In the genomic region with DNA sequence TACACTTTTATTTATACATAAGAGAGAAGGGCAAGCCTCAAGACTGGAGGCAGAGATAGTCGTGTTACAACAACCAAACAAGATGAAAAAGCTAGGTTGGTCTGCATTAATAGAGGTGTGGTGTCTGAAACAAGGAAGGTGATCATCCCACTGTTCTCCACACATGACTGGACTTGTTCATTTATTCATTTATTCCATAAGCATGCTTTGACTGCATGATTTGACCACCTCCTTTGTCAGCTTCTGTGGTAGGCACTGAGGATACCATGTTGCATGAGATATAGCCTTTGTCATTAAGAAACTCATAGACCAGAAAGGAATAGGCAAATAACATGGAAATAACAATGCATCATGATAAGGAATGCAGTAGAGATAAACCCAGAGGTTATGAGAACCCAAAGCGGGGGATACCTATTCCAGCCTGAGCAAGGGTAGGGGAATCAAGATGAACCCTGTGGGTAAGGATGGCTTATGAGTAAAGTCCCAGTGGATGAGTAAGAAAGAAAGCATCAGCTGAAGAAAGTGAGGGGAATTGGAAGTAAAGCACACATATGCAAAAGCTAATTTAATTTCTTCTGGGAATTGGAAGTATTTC, we compare ENCODE assay signal across 17 cellular contexts.
DNase-seq lines count a peak whose midpoint lies in the region; ATAC-seq, FAIRE-seq and TF ChIP-seq lines count a peak whose summit lies in the region.
"Had no signal": no experiment of that assay in that cellular context is flagged by ENCODE, and none has a peak within 500 bp of the region (broad histone marks: within the 10 kb centered on the region; RNA-seq: fewer than 3 reads in every experiment).

No MANE protein-coding gene starts in this region.

- peak overlapping the region; percentile 44 for H3K4me2 ChIP-seq in keratinocyte (ENCODE audit: control insufficient read depth, extremely low read depth, insufficient read depth, low read depth, low read length)

- H4K20me1 ChIP-seq in keratinocyte (ENCODE audit: control insufficient read depth, extremely low read depth, insufficient read depth, low read length), result no peaks in the 10 kb centered on the region

- no peaks in the 10 kb centered on the region for H3K9me3 ChIP-seq in keratinocyte (ENCODE audit: control insufficient read depth, low read depth, low read length)

- H3K27ac ChIP-seq in brain microvascular endothelial cell (peak overlapping the region; percentile 70), keratinocyte (ENCODE audit: control insufficient read depth, insufficient read depth, low read length) (peak overlapping the region; percentile 30)

- no peak for ATAC-seq in stimulated activated naive CD8-positive, alpha-beta T cell treated with anti-CD3 and anti-CD28 coated beads, Interleukin-15, Interleukin-2, amounts not matched to agents 100 U/mL and 50 U/mL, for 24 hours
- ATAC-seq in HG02852 (IDR thresholded peaks at IDR 0.05; ENCODE audit: unreplicated experiment), result no peak
- ATAC-seq: HepG2 had no signal

- no peak overlapping the region for H3K9ac ChIP-seq in keratinocyte (ENCODE audit: control insufficient read depth, extremely low read depth, insufficient read depth, low read length)

- dilution Hi-C loops in keratinocyte (cut with MboI; ENCODE audit: extremely low pct_ligation_motif_present, low sequenced_read_pairs), result no loop called here

- H3K27me3 ChIP-seq in brain microvascular endothelial cell (replicated peaks), result no peaks in the 10 kb centered on the region
- no peaks in the 10 kb centered on the region for H3K27me3 ChIP-seq in keratinocyte (ENCODE audit: control insufficient read depth, extremely low read depth, insufficient read depth, low read length)

- in situ Hi-C loops in brain microvascular endothelial cell (cut with HindIII; ENCODE audit: low pct_ligation_motif_present, low sequenced_read_pairs), result no loop called here

- H3K9me1 ChIP-seq in keratinocyte (ENCODE audit: control insufficient read depth, extremely low read depth, insufficient read depth, low read length), result no peaks in the 10 kb centered on the region

- DNase-seq in ELR (ENCODE audit: low read depth), result peak; percentile 72
- peak; percentile 82 for DNase-seq in M059J (ENCODE audit: low read depth)
- DNase-seq in brain microvascular endothelial cell, result peak; percentile 82
- DNase-seq in keratinocyte (ENCODE audit: low read depth, low spot score), result no peak
- DNase-seq in stimulated activated naive CD8-positive, alpha-beta T cell treated with anti-CD3 and anti-CD28 coated beads, Interleukin-15, Interleukin-2, amounts not matched to agents 100 U/mL and 50 U/mL, for 24 hours, result no peak
- no peak for DNase-seq in NAMALWA (ENCODE audit: low spot score)
- no peak for DNase-seq in mesenteric fat pad (ENCODE audit: low spot score)
- DNase-seq: C1 segment of cervical spinal cord, COR-L47, NCI-H1417, NCI-H2029, NCI-H524 treated with DMSO at 0.1 percent for 48 hours had no signal

- TF ChIP-seq CTCF in brain microvascular endothelial cell (IDR thresholded peaks at IDR 0.05; ENCODE audit: low read depth, low read length, missing control alignments), result no peak
- TF ChIP-seq CTCF in keratinocyte (optimal IDR thresholded peaks at IDR 0.05 in 1 of 3, IDR thresholded peaks at IDR 0.05 in 1 of 3, conservative IDR thresholded peaks at IDR 0.05 in 1 of 3; ENCODE audit: extremely low read depth in 1 of 3, insufficient read depth in 2 of 3, low read length in 3 of 3), result no peak

- H3K36me3 ChIP-seq in brain microvascular endothelial cell (replicated peaks) (no peaks in the 10 kb centered on the region), keratinocyte (ENCODE audit: control insufficient read depth in 2 of 2, extremely low read depth in 1 of 2, insufficient read depth in 2 of 2, low read length in 2 of 2) (no peaks in the 10 kb centered on the region)

- H3K4me3 ChIP-seq in brain microvascular endothelial cell (ENCODE audit: low read depth, low read length) (no peak overlapping the region), keratinocyte (ENCODE audit: control insufficient read depth in 2 of 3, extremely low read depth in 1 of 3, insufficient read depth in 2 of 3, low read depth in 1 of 3, low read length in 3 of 3) (no peak overlapping the region)

- peak overlapping the region; percentile 29 for H2AFZ ChIP-seq in keratinocyte (ENCODE audit: control insufficient read depth, low read length)

- H3K4me1 ChIP-seq in keratinocyte (ENCODE audit: control insufficient read depth, extremely low read depth, insufficient read depth, low read length), result peaks cover 26% of the 10 kb centered on the region

- no peaks in the 10 kb centered on the region for H3K79me2 ChIP-seq in keratinocyte (ENCODE audit: control insufficient read depth, insufficient read depth, low read length)

- peak; percentile 85 for FAIRE-seq in keratinocyte (lab: Jason Lieb, UNC)
- FAIRE-seq: A204.1, GM12892, H1, HepG2 had no signal

Comparison
In these comparisons a context has a peak if more than half of its experiments do, and no peak if none do; other contexts are left out.
1. DNase-seq: peak in ELR (single experiment), M059J (single experiment) and brain microvascular endothelial cell (single experiment); none in keratinocyte (single experiment), stimulated activated naive CD8-positive, alpha-beta T cell treated with anti-CD3 and anti-CD28 coated beads, Interleukin-15, Interleukin-2, amounts not matched to agents 100 U/mL and 50 U/mL, for 24 hours (single experiment), NAMALWA (single experiment) and mesenteric fat pad (single experiment).